In the genomic region with DNA sequence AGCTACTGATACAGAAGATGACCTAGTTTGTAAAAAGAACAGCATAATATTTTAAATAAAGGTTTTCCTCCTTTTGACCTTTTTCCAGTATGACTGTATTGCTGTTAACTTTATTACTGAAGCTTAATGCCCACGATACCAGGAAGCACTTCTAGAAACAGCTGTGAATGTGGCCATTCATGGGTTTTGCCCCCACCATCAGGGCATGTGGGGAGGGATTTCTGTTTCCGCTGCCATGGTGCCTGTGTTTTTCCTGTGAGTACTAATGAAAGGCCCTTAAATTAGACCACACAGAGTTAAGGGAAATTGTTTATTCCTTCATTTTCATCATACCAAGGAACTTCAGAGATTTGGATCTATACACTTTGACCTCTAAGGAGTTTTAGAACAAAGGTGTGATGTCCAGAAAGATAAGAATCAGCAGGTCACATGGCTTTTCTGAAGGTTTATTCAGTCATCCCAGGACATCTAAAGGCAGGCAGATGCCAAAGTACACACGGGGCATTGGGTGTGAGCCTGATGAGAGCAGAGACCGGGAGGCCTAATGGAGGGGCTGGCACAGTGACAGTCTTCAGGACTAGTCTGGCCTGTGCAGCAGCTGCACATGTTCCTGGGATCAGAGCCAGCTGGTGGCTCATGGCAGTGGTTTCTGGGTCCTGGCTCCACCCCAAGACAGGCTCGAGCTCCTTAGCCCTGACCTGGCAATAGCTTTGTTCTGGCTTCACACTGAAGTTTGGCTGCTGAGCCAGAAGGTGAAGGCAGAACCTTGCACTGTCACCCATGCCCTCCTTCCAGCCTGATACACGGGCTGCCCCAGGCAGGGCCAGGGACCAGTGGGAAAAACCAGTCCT, we compare ENCODE assay signal across 8 cellular contexts.
DNase-seq lines count a peak whose midpoint lies in the region; ATAC-seq and TF ChIP-seq lines count a peak whose summit lies in the region.

No MANE protein-coding gene starts in this region.

- 72 to 78% methylated on average over 5 to 6 of the region's 6 CpGs for WGBS in ectodermal cell, 2 experiments

- H3K27me3 Mint-ChIP-seq in HFFc6 (ENCODE audit: insufficient read depth): no peaks in the 10 kb centered on the region; the same call in 1 of the 2 replicates

- no peaks in the 10 kb centered on the region for H3K36me3 Mint-ChIP-seq in HFFc6 (ENCODE audit: low read depth)

- H3K4me1 Mint-ChIP-seq in HFFc6 (ENCODE audit: low read depth): peaks cover 60% of the 10 kb centered on the region

- no peaks in the 10 kb centered on the region for H3K79me2 ChIP-seq in PC-3 (ENCODE audit: low read length)

- DNase-seq in HFFc6 (peak; percentile 97), PC-3 (peak; percentile 100), lung microvascular endothelial cell (ENCODE audit: low read depth in 2 of 2) (peak; percentile 89 to 97), ureter (ENCODE audit: low spot score) (peak; percentile 93), UCSD-AML1 (lab: John Stamatoyannopoulos, UW; ENCODE audit: unreplicated experiment) (no peak)

- H3K4me1 ChIP-seq in PC-3 (ENCODE audit: insufficient read depth, low read length) (peaks cover 50% of the 10 kb centered on the region), ectodermal cell (ENCODE audit: control insufficient read depth, insufficient read depth, low read length) (peaks cover 29% of the 10 kb centered on the region)

- H2AFZ ChIP-seq in PC-3 (ENCODE audit: low read length): peak overlapping the region; percentile 9

- H3K9ac ChIP-seq in PC-3 (ENCODE audit: low read length): peak overlapping the region; percentile 61

- peaks cover 16% of the 10 kb centered on the region for H3F3A ChIP-seq in PC-3 (ENCODE audit: low read length, unreplicated experiment)

- H3K9me2 ChIP-seq in PC-3 (replicated peaks; ENCODE audit: low read length): no peaks in the 10 kb centered on the region

- BruUV-seq in PC-3 (replicated peaks; lab: Mats Ljungman, UMichigan): no TSS peak

- POLR2A ChIA-PET in PC-3 (lab: Charles Lee; ENCODE audit: unreplicated experiment): interaction anchor here (0.6 to 1.5 kb wide), 10 partner anchors 9 to 487 kb away, joined by 3 to 12 read pairs (median 4); no protein-coding TSS in a partner anchor

- TF ChIP-seq CTCF in HFFc6 (IDR thresholded peaks at IDR 0.05) (no peak), PC-3 (conservative IDR thresholded peaks at IDR 0.05; ENCODE audit: low read depth, low read length) (no peak)

- peak; percentile 90 for ATAC-seq in PC-3
- no peak for ATAC-seq in GM18909 (IDR thresholded peaks at IDR 0.05; ENCODE audit: poor library complexity, unreplicated experiment)
- ATAC-seq in GM19467 (IDR thresholded peaks at IDR 0.05; ENCODE audit: unreplicated experiment): no peak

- H3K4me3 Mint-ChIP-seq in HFFc6: no peak overlapping the region

- intact Hi-C loops in PC-3 (cut with micrococcal nuclease): loop anchor here (1.0 to 2.0 kb wide), 6 partner anchors 47 to 495 kb away; a partner anchor contains a TSS

- H3K27ac ChIP-seq in PC-3 (ENCODE audit: low read length) (peak overlapping the region; percentile 90), ectodermal cell (ENCODE audit: insufficient read depth, low read depth, low read length, poor library complexity, severe bottlenecking) (peak overlapping the region; percentile 74)

- H3K9me3 ChIP-seq in PC-3 (ENCODE audit: low read length): no peaks in the 10 kb centered on the region
- no peaks in the 10 kb centered on the region for H3K9me3 ChIP-seq in ectodermal cell (ENCODE audit: control insufficient read depth, low read length)

- H3K36me3 ChIP-seq in PC-3 (ENCODE audit: low read depth, low read length) (no peaks in the 10 kb centered on the region), ectodermal cell (ENCODE audit: control insufficient read depth, insufficient read depth, low read length) (no peaks in the 10 kb centered on the region)

- H3K4me3 ChIP-seq in PC-3 (ENCODE audit: low read length) (0 out of 2 replicates have a peak overlapping the region, but pooled peaks have one; percentile 2), ectodermal cell (ENCODE audit: insufficient read depth, low read depth, low read length) (no peak overlapping the region)

- H4K20me1 ChIP-seq in PC-3 (ENCODE audit: low read length): no peaks in the 10 kb centered on the region

- CTCF ChIA-PET in PC-3 (lab: Charles Lee): interaction anchor here (0.5 to 1.3 kb wide), 12 partner anchors 20 to 546 kb away, joined by 3 to 10 read pairs (median 4); no protein-coding TSS in a partner anchor

- H3K27ac Mint-ChIP-seq in HFFc6: peak overlapping the region; percentile 62

- H3K4me2 ChIP-seq in PC-3 (ENCODE audit: low read length): peak overlapping the region; percentile 56

- no peaks in the 10 kb centered on the region for H3K9me3 Mint-ChIP-seq in HFFc6

- H3K27me3 ChIP-seq in PC-3 (ENCODE audit: low read length): no peaks in the 10 kb centered on the region
- no peaks in the 10 kb centered on the region for H3K27me3 ChIP-seq in ectodermal cell (ENCODE audit: control insufficient read depth, insufficient read depth, low read length, poor library complexity, severe bottlenecking)
